In the genomic region with DNA sequence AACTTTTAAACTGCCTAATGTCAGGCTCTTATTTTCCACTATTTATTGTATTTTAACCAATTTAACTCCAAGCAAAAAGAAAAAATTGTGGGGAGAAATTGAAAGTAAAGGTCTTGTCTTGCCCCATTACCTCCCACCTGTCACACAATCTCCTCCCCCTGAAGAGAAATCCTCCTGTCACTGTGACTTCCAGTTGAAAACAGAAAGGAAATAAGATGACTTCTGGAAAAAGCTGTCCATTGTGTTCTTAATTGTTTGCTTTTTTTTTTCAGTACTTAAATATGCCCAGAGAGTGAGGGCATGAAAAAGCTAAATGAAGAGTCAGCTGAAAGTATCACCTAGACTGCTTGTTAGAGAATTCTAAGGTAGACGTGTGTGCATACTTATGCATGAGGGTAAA, we compare ENCODE assay signal across 28 cellular contexts. TPM values are rescaled to one million over a fixed set of nuclear protein-coding genes. Genes with fewer than 3 reads are reported as not detected.
DNase-seq lines count a peak whose midpoint lies in the region; FAIRE-seq and TF ChIP-seq lines count a peak whose summit lies in the region.
"Had no signal": no experiment of that assay in that cellular context is flagged by ENCODE, and none has a peak within 500 bp of the region (broad histone marks: within the 10 kb centered on the region; RNA-seq: fewer than 3 reads in every experiment).

No MANE protein-coding gene starts in this region.

- POLR2A ChIA-PET in HEK293 (lab: Yijun Ruan, JAX): no interaction called here

- no peaks in the 10 kb centered on the region for H3K27me3 ChIP-seq in astrocyte (ENCODE audit: insufficient read depth, low read length)

- H3K4me1 Mint-ChIP-seq in astrocyte (ENCODE audit: low read depth, unreplicated experiment): peaks cover 5% of the 10 kb centered on the region
- H3K4me1 Mint-ChIP-seq in nephron: peaks cover 71% of the 10 kb centered on the region
- H3K4me1 Mint-ChIP-seq in type B pancreatic cell (ENCODE audit: unreplicated experiment): peaks cover 45% of the 10 kb centered on the region

- peaks cover 4% of the 10 kb centered on the region for H4K20me1 ChIP-seq in astrocyte (ENCODE audit: insufficient read depth, low read length)

- H3K4me3 ChIP-seq in HEK293 (ENCODE audit: low read depth, low read length) (no peak overlapping the region), astrocyte (ENCODE audit: insufficient read depth, low read depth, low read length) (no peak overlapping the region)
- H3K4me3 ChIP-seq: cardiac muscle cell, GM23338, psoas muscle had no signal

- peak overlapping the region; percentile 85 for H3K4me2 ChIP-seq in astrocyte (ENCODE audit: low read length)

- no peaks in the 10 kb centered on the region for H3K9me3 ChIP-seq in HEK293 (ENCODE audit: control insufficient read depth, insufficient read depth, low read depth, low read length)
- no peaks in the 10 kb centered on the region for H3K9me3 ChIP-seq in astrocyte (ENCODE audit: insufficient read depth, low read depth, low read length)
- H3K9me3 ChIP-seq: psoas muscle had no signal

- no peak for DNase-seq in astrocyte (ENCODE audit: low read depth)
- no peak for DNase-seq in type B pancreatic cell (ENCODE audit: extremely low spot score, unreplicated experiment)
- DNase-seq in DMS 273 (lab: John Stamatoyannopoulos, UW; ENCODE audit: unreplicated experiment): no peak
- no peak for DNase-seq in cerebellar nuclear complex (lab: John Stamatoyannopoulos, UW)
- no peak for DNase-seq in NCI-H748 (lab: John Stamatoyannopoulos, UW; ENCODE audit: unreplicated experiment)
- DNase-seq: activated CD4-positive, alpha-beta T cell treated with anti-CD3 and anti-CD28 coated beads, Interleukin-2, amount 10 ng/mL, durations not matched to agents 7 days and 5 days; activated naive CD4-positive, alpha-beta T cell treated with Interleukin-2 at 50 U/mL for 16 hours; activated T-cell treated with anti-CD3 and anti-CD28 coated beads, Interleukin-2, amount 50 U/mL, for 48 hours; amniotic stem cell; hypothalamus; NCI-H1092; NCI-H187 treated with DMSO at 0.1 percent for 48 hours; NCI-H345; NCI-H774; psoas muscle; substantia nigra; T-helper 9 cell; WERI-Rb-1 had no signal

- H3K4me1 ChIP-seq in HEK293 (ENCODE audit: control insufficient read depth, insufficient read depth, low read length): peaks cover 7% of the 10 kb centered on the region; the same call in 1 of the 2 replicates
- peaks cover 51% of the 10 kb centered on the region for H3K4me1 ChIP-seq in astrocyte (ENCODE audit: insufficient read depth, low read length)

- no peak overlapping the region for H3K27ac ChIP-seq in HEK293 (ENCODE audit: extremely low read depth, low read depth, low read length)
- no peak overlapping the region for H3K27ac ChIP-seq in astrocyte (ENCODE audit: low read depth, low read length)
- H3K27ac ChIP-seq: cardiac muscle cell, psoas muscle, WERI-Rb-1 had no signal

- TF ChIP-seq CTCF in HEK293 (tag by site-specific recombination; IDR thresholded peaks at IDR 0.05) (no peak), astrocyte (IDR thresholded peaks at IDR 0.05; ENCODE audit: insufficient read depth, low read depth, low read length) (no peak), nephron (IDR thresholded peaks at IDR 0.05; ENCODE audit: unreplicated experiment in 3 of 3) (no peak), type B pancreatic cell (conservative IDR thresholded peaks at IDR 0.05) (no peak)

- H3K27ac Mint-ChIP-seq in astrocyte (ENCODE audit: unreplicated experiment) (no peak overlapping the region), nephron (peak overlapping the region; percentile 87 to 99 (median 98)), type B pancreatic cell (no peak overlapping the region)
- H3K27ac Mint-ChIP-seq: activated CD4-positive, alpha-beta T cell treated with anti-CD3 and anti-CD28 coated beads, Interleukin-2, amount 10 ng/mL, durations not matched to agents 7 days and 5 days; CD14-positive monocyte; GM23338 had no signal

- H3K36me3 ChIP-seq in HEK293 (ENCODE audit: control insufficient read depth in 2 of 2, insufficient read depth in 1 of 2, low read length in 2 of 2): no peaks in the 10 kb centered on the region
- no peaks in the 10 kb centered on the region for H3K36me3 ChIP-seq in astrocyte (ENCODE audit: insufficient read depth, low read length)
- H3K36me3 ChIP-seq: cardiac muscle cell, WERI-Rb-1 had no signal

- peaks cover 98% of the 10 kb centered on the region for H3K79me2 ChIP-seq in astrocyte (ENCODE audit: insufficient read depth, low read length)

- no peak for FAIRE-seq in astrocyte (lab: Jason Lieb, UNC)
- FAIRE-seq: endometrium, G401.6, urothelium cell line had no signal

- CTCF ChIA-PET in HEK293 (lab: Yijun Ruan, JAX): interaction anchor here (0.6 to 1.1 kb wide), 3 partner anchors 33 to 231 kb away, joined by 3 to 4 read pairs (median 3); no protein-coding TSS in a partner anchor

- H2AFZ ChIP-seq in astrocyte (ENCODE audit: low read depth, low read length): no peak overlapping the region
- H2AFZ ChIP-seq: GM23338 had no signal

- H3K36me3 Mint-ChIP-seq in astrocyte (ENCODE audit: low read depth, unreplicated experiment) (peaks cover 2% of the 10 kb centered on the region), nephron (ENCODE audit: low read depth) (no peaks in the 10 kb centered on the region), type B pancreatic cell (no peaks in the 10 kb centered on the region)

- peaks cover 79% of the 10 kb centered on the region for H3K27me3 Mint-ChIP-seq in astrocyte (ENCODE audit: low read depth, unreplicated experiment)
- H3K27me3 Mint-ChIP-seq in nephron (ENCODE audit: low read depth): peaks cover 71% of the 10 kb centered on the region
- H3K27me3 Mint-ChIP-seq in type B pancreatic cell: peaks cover 83% of the 10 kb centered on the region

- H3K4me3 Mint-ChIP-seq in astrocyte (ENCODE audit: unreplicated experiment) (no peak overlapping the region), nephron (peak overlapping the region; percentile 52 to 84 (median 77)), type B pancreatic cell (peak overlapping the region; percentile 57)
- H3K4me3 Mint-ChIP-seq: activated CD4-positive, alpha-beta T cell treated with anti-CD3 and anti-CD28 coated beads, Interleukin-2, amount 10 ng/mL, durations not matched to agents 7 days and 5 days; GM23338 had no signal

- H3K9me3 Mint-ChIP-seq in astrocyte (ENCODE audit: unreplicated experiment) (peaks cover 6% of the 10 kb centered on the region), nephron (no peaks in the 10 kb centered on the region), type B pancreatic cell (no peaks in the 10 kb centered on the region)
- H3K9me3 Mint-ChIP-seq: activated CD4-positive, alpha-beta T cell treated with anti-CD3 and anti-CD28 coated beads, Interleukin-2, amount 10 ng/mL, durations not matched to agents 7 days and 5 days had no signal

- peak overlapping the region; percentile 18 for H3K9ac ChIP-seq in astrocyte (ENCODE audit: low read length)

TF ChIP-seq in HEK293, 187 proteins besides CTCF, POLR2A, EP300 and RAD21:
- no peak for TF ChIP-seq GLI4 (tag by site-specific recombination; IDR thresholded peaks at IDR 0.05)
- TF ChIP-seq PRDM1 (tag by site-specific recombination; IDR thresholded peaks at IDR 0.05): peak; percentile 48; the same call in 1 of the 2 replicates
- no peak for TF ChIP-seq TRIM28 (IDR thresholded peaks at IDR 0.05; ENCODE audit: borderline replicate concordance, low read length)
- no peak for TF ChIP-seq ZNF449 (tag by site-specific recombination; IDR thresholded peaks at IDR 0.05)

RNA-seq across cellular contexts. Expression of gene NR2F1-AS1, which starts 5.6 kb away (rescaled TPM):
- total RNA-seq in astrocyte (6.9 and 7.3 TPM in 2 replicates), type B pancreatic cell (ENCODE audit: low replicate concordance) (1.8 and 19.0 TPM in 2 replicates)
- total RNA-seq: activated CD4-positive, alpha-beta T cell treated with anti-CD3 and anti-CD28 coated beads, Interleukin-2, amount 10 ng/mL, durations not matched to agents 7 days and 5 days; mononuclear cell; OCI-LY7 had no signal

RNA-seq across cellular contexts. Expression of gene NR2F1, which starts 7.6 kb away (rescaled TPM):
- total RNA-seq in astrocyte (4.3 and 5.1 TPM in 2 replicates), type B pancreatic cell (ENCODE audit: low replicate concordance) (6.6 and 126 TPM in 2 replicates)
- total RNA-seq: activated CD4-positive, alpha-beta T cell treated with anti-CD3 and anti-CD28 coated beads, Interleukin-2, amount 10 ng/mL, durations not matched to agents 7 days and 5 days; GM23338; OCI-LY7 had no signal

Comparison
In these comparisons a context has a peak if more than half of its experiments do, and no peak if none do; other contexts are left out.
1. H3K27ac Mint-ChIP-seq: peak in nephron (3 of 3); none in astrocyte (single experiment) and type B pancreatic cell (single experiment).